ENCODE assay signal across 23 cellular contexts in genomic region chr4:166021617-166022016, GRCh38.
DNase-seq lines count a peak whose midpoint lies in the region; ATAC-seq, FAIRE-seq and TF ChIP-seq lines count a peak whose summit lies in the region.
"Had no signal": no experiment of that assay in that cellular context is flagged by ENCODE, and none has a peak within 500 bp of the region (broad histone marks: within the 10 kb centered on the region; RNA-seq: fewer than 3 reads in every experiment).

No MANE protein-coding gene starts in this region.

- H3K36me3 Mint-ChIP-seq in chondrocyte (ENCODE audit: low read depth), result peaks cover 5% of the 10 kb centered on the region
- no peaks in the 10 kb centered on the region for H3K36me3 Mint-ChIP-seq in activated CD4-positive, alpha-beta memory T cell treated with anti-CD3 and anti-CD28 coated beads, Interleukin-2, amount 10 ng/mL, durations not matched to agents 7 days and 5 days (ENCODE audit: low read depth)
- H3K36me3 Mint-ChIP-seq: CD8-positive, alpha-beta T cell had no signal

- ATAC-seq in Right ventricle myocardium inferior (no peak), heart left ventricle (no peak), HG02623 (IDR thresholded peaks at IDR 0.05; ENCODE audit: unreplicated experiment) (no peak)
- ATAC-seq: A549; CD8-positive, alpha-beta T cell had no signal

- no peak for TF ChIP-seq POLR2A in heart left ventricle (IDR thresholded peaks at IDR 0.05)

- no peaks in the 10 kb centered on the region for H3K27me3 ChIP-seq in heart left ventricle
- H3K27me3 ChIP-seq in small intestine (ENCODE audit: control insufficient read depth in 2 of 2, insufficient read depth in 2 of 2, low read length in 2 of 2), result no peaks in the 10 kb centered on the region
- H3K27me3 ChIP-seq: BLaER1 treated with 17β-estradiol and CSF1 and Interleukin-3, amounts not matched to agents 10 nM and 100 nM had no signal

- H3K4me3 ChIP-seq in heart left ventricle (no peak overlapping the region), small intestine (ENCODE audit: low read depth in 1 of 2, low read length in 2 of 2) (no peak overlapping the region)
- H3K4me3 ChIP-seq: A549; BLaER1 treated with 17β-estradiol and CSF1 and Interleukin-3, amounts not matched to agents 10 nM and 100 nM had no signal

- H3K27ac ChIP-seq in heart left ventricle (no peak overlapping the region), small intestine (ENCODE audit: low read depth in 1 of 2, low read length in 1 of 2) (no peak overlapping the region)
- H3K27ac ChIP-seq: 22Rv1; A549; BLaER1 treated with 17β-estradiol and CSF1 and Interleukin-3, amounts not matched to agents 10 nM and 100 nM; C4-2B had no signal

- H3K9me3 ChIP-seq in heart left ventricle (no peaks in the 10 kb centered on the region), small intestine (ENCODE audit: control insufficient read depth, low read depth) (no peaks in the 10 kb centered on the region)
- H3K9me3 ChIP-seq: A549; BLaER1 treated with 17β-estradiol and CSF1 and Interleukin-3, amounts not matched to agents 10 nM and 100 nM; Caco-2 had no signal

- WGBS in heart left ventricle, 4 donors, result 85 to 91% (median 87%) methylated on average over 9 of the region's 9 CpGs
- 92 to 98% (median 95%) methylated on average over 9 of the region's 9 CpGs for WGBS in small intestine, 3 donors

- CTCF ChIA-PET in activated CD4-positive, alpha-beta memory T cell treated with anti-CD3 and anti-CD28 coated beads, Interleukin-2, amount 10 ng/mL, durations not matched to agents 7 days and 5 days (lab: Charles Lee), result no interaction called here

- H3K27me3 Mint-ChIP-seq in chondrocyte (ENCODE audit: low read depth), result no peaks in the 10 kb centered on the region
- no peaks in the 10 kb centered on the region for H3K27me3 Mint-ChIP-seq in activated CD4-positive, alpha-beta memory T cell treated with anti-CD3 and anti-CD28 coated beads, Interleukin-2, amount 10 ng/mL, durations not matched to agents 7 days and 5 days
- H3K27me3 Mint-ChIP-seq: B cell; CD4-positive, alpha-beta T cell had no signal

- no peaks in the 10 kb centered on the region for H3K36me3 ChIP-seq in heart left ventricle
- H3K36me3 ChIP-seq in small intestine (ENCODE audit: control insufficient read depth in 2 of 2, insufficient read depth in 2 of 2, low read length in 2 of 2), result no peaks in the 10 kb centered on the region
- H3K36me3 ChIP-seq: BLaER1 treated with 17β-estradiol and CSF1 and Interleukin-3, amounts not matched to agents 10 nM and 100 nM had no signal

- no peaks in the 10 kb centered on the region for H3K4me1 ChIP-seq in heart left ventricle
- H3K4me1 ChIP-seq in small intestine (ENCODE audit: control insufficient read depth in 2 of 2, insufficient read depth in 1 of 2, low read depth in 1 of 2, low read length in 1 of 2), result peaks cover 0 to 2% of the 10 kb centered on the region in 2 donors
- H3K4me1 ChIP-seq: A549; BLaER1 treated with 17β-estradiol and CSF1 and Interleukin-3, amounts not matched to agents 10 nM and 100 nM; Caco-2 had no signal

- DNase-seq in Right ventricle myocardium inferior (ENCODE audit: missing footprints) (peak; percentile 51), heart left ventricle (no peak), cerebellar cortex (ENCODE audit: low spot score) (peak; percentile 86), chondrocyte (ENCODE audit: low spot score) (peak; percentile 41), small intestine (no peak), iPS-NIHi7 (ENCODE audit: extremely low spot score) (no peak)
- DNase-seq in activated CD4-positive, alpha-beta memory T cell treated with anti-CD3 and anti-CD28 coated beads, Interleukin-2, amount 10 ng/mL, durations not matched to agents 7 days and 5 days, result no peak
- DNase-seq: AML-193; Caco-2; Calu3; CD4-positive, alpha-beta T cell; CD8-positive, alpha-beta T cell; DMS79 treated with DMSO at 0.1 percent for 48 hours; GF-D8 had no signal

- no peak overlapping the region for H3K27ac Mint-ChIP-seq in chondrocyte (ENCODE audit: unreplicated experiment)
- H3K27ac Mint-ChIP-seq in activated CD4-positive, alpha-beta memory T cell treated with anti-CD3 and anti-CD28 coated beads, Interleukin-2, amount 10 ng/mL, durations not matched to agents 7 days and 5 days, result no peak overlapping the region
- H3K27ac Mint-ChIP-seq: B cell; CD4-positive, alpha-beta T cell; CD8-positive, alpha-beta T cell had no signal

- TF ChIP-seq CTCF in heart left ventricle (IDR thresholded peaks at IDR 0.05) (no peak), chondrocyte (IDR thresholded peaks at IDR 0.05) (no peak)

- intact Hi-C loops in Right ventricle myocardium inferior (cut with DNase I) (no loop called here), heart left ventricle (cut with DNase I) (no loop called here)

- FAIRE-seq in small intestine (lab: Jason Lieb, UNC), result peak; percentile 47
- FAIRE-seq: A549, D721Med, GM12891, GM19239 had no signal

- no peak overlapping the region for H3K4me3 Mint-ChIP-seq in chondrocyte (ENCODE audit: unreplicated experiment)
- H3K4me3 Mint-ChIP-seq in activated CD4-positive, alpha-beta memory T cell treated with anti-CD3 and anti-CD28 coated beads, Interleukin-2, amount 10 ng/mL, durations not matched to agents 7 days and 5 days, result no peak overlapping the region
- H3K4me3 Mint-ChIP-seq: B cell; CD4-positive, alpha-beta T cell; CD8-positive, alpha-beta T cell had no signal

- H3K4me1 Mint-ChIP-seq in chondrocyte (ENCODE audit: low read depth), result peaks cover 4% of the 10 kb centered on the region
- no peaks in the 10 kb centered on the region for H3K4me1 Mint-ChIP-seq in activated CD4-positive, alpha-beta memory T cell treated with anti-CD3 and anti-CD28 coated beads, Interleukin-2, amount 10 ng/mL, durations not matched to agents 7 days and 5 days
- H3K4me1 Mint-ChIP-seq: B cell had no signal

- peaks cover 1% of the 10 kb centered on the region for H3K9me3 Mint-ChIP-seq in chondrocyte (ENCODE audit: low read depth)
- no peaks in the 10 kb centered on the region for H3K9me3 Mint-ChIP-seq in activated CD4-positive, alpha-beta memory T cell treated with anti-CD3 and anti-CD28 coated beads, Interleukin-2, amount 10 ng/mL, durations not matched to agents 7 days and 5 days
- H3K9me3 Mint-ChIP-seq: CD8-positive, alpha-beta T cell had no signal

- POLR2A ChIA-PET in activated CD4-positive, alpha-beta memory T cell treated with anti-CD3 and anti-CD28 coated beads, Interleukin-2, amount 10 ng/mL, durations not matched to agents 7 days and 5 days (lab: Charles Lee), result no interaction called here

Comparison
In these comparisons a context has a peak if more than half of its experiments do, and no peak if none do; other contexts are left out.
1. DNase-seq: peak in Right ventricle myocardium inferior (single experiment), cerebellar cortex (single experiment) and chondrocyte (single experiment); none in heart left ventricle (0 of 5), small intestine (single experiment), activated CD4-positive, alpha-beta memory T cell treated with anti-CD3 and anti-CD28 coated beads, Interleukin-2, amount 10 ng/mL, durations not matched to agents 7 days and 5 days (single experiment) and iPS-NIHi7 (single experiment).